ENCODE assay signal across 8 cellular contexts in genomic region chr12:26274441-26275312, GRCh38.
DNase-seq lines count a peak whose midpoint lies in the region; ATAC-seq lines count a peak whose summit lies in the region.

No MANE protein-coding gene starts in this region.

- H3K36me3 ChIP-seq in duodenal mucosa (ENCODE audit: control insufficient read depth in 1 of 2, insufficient read depth in 2 of 2, low read length in 2 of 2): no peaks in the 10 kb centered on the region

- H3K27me3 ChIP-seq in duodenal mucosa (ENCODE audit: control insufficient read depth in 1 of 2, insufficient read depth in 2 of 2, low read length in 2 of 2): no peaks in the 10 kb centered on the region

- ATAC-seq in GM19463 (IDR thresholded peaks at IDR 0.05; ENCODE audit: unreplicated experiment): peak; percentile 94
- peak; percentile 94 for ATAC-seq in HG03520 (IDR thresholded peaks at IDR 0.05; ENCODE audit: unreplicated experiment)

- H3K9me3 ChIP-seq in duodenal mucosa (ENCODE audit: control insufficient read depth in 1 of 2, low read length in 2 of 2): no peaks in the 10 kb centered on the region

- peak overlapping the region; percentile 74 for H3K27ac ChIP-seq in duodenal mucosa (ENCODE audit: low read depth, low read length)

- DNase-seq in DMS 273 treated with DMSO at 0.1 percent for 48 hours (lab: John Stamatoyannopoulos, UW) (peak; percentile 7), SW480 (ENCODE audit: low spot score) (peak; percentile 99), medulla oblongata (ENCODE audit: extremely low spot score) (peak; percentile 93), mesenteric fat pad (ENCODE audit: low spot score) (no peak)
- peak; percentile 51 to 54 for DNase-seq in stimulated activated CD8-positive, alpha-beta memory T cell treated with anti-CD3 and anti-CD28 coated beads, Interleukin-15, amount 100 ng/mL, for 48 hours (ENCODE audit: low read depth in 2 of 2)

- H3K4me3 ChIP-seq in duodenal mucosa (ENCODE audit: low read depth in 1 of 2, low read length in 2 of 2): peak overlapping the region in 1 of 2 donors; percentile 9

- peaks cover 37 to 52% of the 10 kb centered on the region in 2 donors for H3K4me1 ChIP-seq in duodenal mucosa (ENCODE audit: control insufficient read depth in 1 of 2, insufficient read depth in 2 of 2, low read length in 2 of 2)

- H3K9ac ChIP-seq in duodenal mucosa (ENCODE audit: low read depth in 1 of 2, low read length in 2 of 2): peak overlapping the region; percentile 30 to 49
